In the genomic region with DNA sequence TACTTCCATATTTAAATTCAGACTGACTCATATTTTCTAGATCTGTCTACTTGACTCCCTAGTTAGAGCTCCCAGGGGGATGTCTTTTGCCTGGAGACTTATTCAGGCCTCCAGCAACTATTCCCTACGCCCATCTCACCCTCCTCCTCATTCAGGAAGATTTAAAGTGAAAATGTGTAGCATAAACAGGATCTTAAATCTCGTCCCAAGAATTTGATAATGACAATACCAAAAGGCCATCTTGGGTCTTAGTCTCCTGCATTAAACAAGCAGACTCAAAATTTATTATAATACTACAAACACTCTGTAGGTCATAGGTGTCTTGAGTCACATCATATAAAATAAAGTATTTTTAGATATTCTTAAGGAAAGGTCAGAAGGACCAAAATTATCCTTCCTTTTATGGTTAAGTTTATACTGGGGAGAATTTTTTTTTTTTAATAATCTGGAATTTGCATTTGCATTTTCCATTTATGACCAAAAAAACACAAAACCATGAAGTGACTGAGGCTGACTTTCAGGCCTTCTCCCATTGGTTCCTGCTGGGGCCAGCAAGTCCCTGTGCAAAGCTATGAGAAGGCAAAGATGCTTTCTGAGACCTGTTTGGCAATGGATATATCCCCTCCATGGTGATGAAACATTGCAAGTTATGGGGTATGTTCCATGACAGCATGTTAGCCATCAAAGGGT, we compare ENCODE assay signal across 20 cellular contexts.
"Had no signal": no experiment of that assay in that cellular context is flagged by ENCODE, and none has a peak within 500 bp of the region (broad histone marks: within the 10 kb centered on the region; RNA-seq: fewer than 3 reads in every experiment).

No MANE protein-coding gene starts in this region.

- DNase-seq: activated CD4-positive, alpha-beta T cell treated with anti-CD3 and anti-CD28 coated beads, Interleukin-2, amount 50 U/mL, for 4 hours; activated naive CD4-positive, alpha-beta T cell; activated naive CD8-positive, alpha-beta T cell treated with anti-CD3 and anti-CD28 coated beads, Interleukin-2, amount 10 ng/mL, durations not matched to agents 7 days and 5 days; amygdala; central memory CD4-positive, alpha-beta T cell; colonic mucosa; endodermal cell; foreskin melanocyte; glutamatergic neuron; left lung; naive thymus-derived CD8-positive, alpha-beta T cell; right lobe of liver; stimulated activated CD4-positive, alpha-beta T cell treated with anti-CD3 and anti-CD28 coated beads, Interleukin-4, amount 100 ng/mL, for 24 hours; stomach had no signal

- H3K79me2 ChIP-seq: parathyroid adenoma had no signal

- H3K4me3 Mint-ChIP-seq: activated naive CD8-positive, alpha-beta T cell treated with anti-CD3 and anti-CD28 coated beads, Interleukin-2, amount 10 ng/mL, durations not matched to agents 7 days and 5 days; brain; endodermal cell; memory B cell; naive thymus-derived CD8-positive, alpha-beta T cell; stimulated activated effector memory CD8-positive, alpha-beta T cell treated with anti-CD3 and anti-CD28 coated beads, Interleukin-12 subunit alpha, Interleukin-12 subunit beta, amount 100 ng/mL, for 72 hours; T-helper 2 cell treated with Interferon-gamma antibody and Interleukin-4, amounts not matched to agents 5 μg/mL and 100 μg/mL, for 36 hours; type B pancreatic cell had no signal

- H3K9ac ChIP-seq: parathyroid adenoma had no signal

- H3K27me3 ChIP-seq: colonic mucosa, left lung, right lobe of liver, stomach had no signal

- H3K27me3 Mint-ChIP-seq: activated naive CD8-positive, alpha-beta T cell treated with anti-CD3 and anti-CD28 coated beads, Interleukin-2, amount 10 ng/mL, durations not matched to agents 7 days and 5 days; naive thymus-derived CD8-positive, alpha-beta T cell; type B pancreatic cell had no signal

- H3K9me3 Mint-ChIP-seq: activated naive CD8-positive, alpha-beta T cell treated with anti-CD3 and anti-CD28 coated beads, Interleukin-2, amount 10 ng/mL, durations not matched to agents 7 days and 5 days; endodermal cell; memory B cell; naive thymus-derived CD8-positive, alpha-beta T cell; stimulated activated effector memory CD8-positive, alpha-beta T cell treated with anti-CD3 and anti-CD28 coated beads, Interleukin-12 subunit alpha, Interleukin-12 subunit beta, amount 100 ng/mL, for 72 hours; T-helper 2 cell treated with Interferon-gamma antibody and Interleukin-4, amounts not matched to agents 5 μg/mL and 100 μg/mL, for 36 hours; type B pancreatic cell had no signal

- H2AFZ ChIP-seq: parathyroid adenoma had no signal

- ATAC-seq: left lung; naive thymus-derived CD8-positive, alpha-beta T cell; right lobe of liver; stimulated activated effector memory CD8-positive, alpha-beta T cell treated with anti-CD3 and anti-CD28 coated beads, Interleukin-12 subunit alpha, Interleukin-12 subunit beta, amount 100 ng/mL, for 72 hours had no signal

- H3K27ac ChIP-seq: colonic mucosa, left lung, parathyroid adenoma, right lobe of liver had no signal

- H3K4me1 Mint-ChIP-seq: activated naive CD8-positive, alpha-beta T cell treated with anti-CD3 and anti-CD28 coated beads, Interleukin-2, amount 10 ng/mL, durations not matched to agents 7 days and 5 days; memory B cell; naive thymus-derived CD8-positive, alpha-beta T cell; stimulated activated effector memory CD8-positive, alpha-beta T cell treated with anti-CD3 and anti-CD28 coated beads, Interleukin-12 subunit alpha, Interleukin-12 subunit beta, amount 100 ng/mL, for 72 hours had no signal

- H3K4me3 ChIP-seq: colonic mucosa, left lung, right lobe of liver, stomach had no signal

- H3K4me1 ChIP-seq: colonic mucosa, left lung, parathyroid adenoma, right lobe of liver had no signal

- H3K36me3 Mint-ChIP-seq: activated naive CD8-positive, alpha-beta T cell treated with anti-CD3 and anti-CD28 coated beads, Interleukin-2, amount 10 ng/mL, durations not matched to agents 7 days and 5 days; brain; memory B cell; naive thymus-derived CD8-positive, alpha-beta T cell; stimulated activated effector memory CD8-positive, alpha-beta T cell treated with anti-CD3 and anti-CD28 coated beads, Interleukin-12 subunit alpha, Interleukin-12 subunit beta, amount 100 ng/mL, for 72 hours; type B pancreatic cell had no signal

- H3K36me3 ChIP-seq: colonic mucosa, left lung, right lobe of liver, stomach had no signal

- H3K9me3 ChIP-seq: colonic mucosa, left lung, right lobe of liver, stomach had no signal

- H3K27ac Mint-ChIP-seq: activated naive CD8-positive, alpha-beta T cell treated with anti-CD3 and anti-CD28 coated beads, Interleukin-2, amount 10 ng/mL, durations not matched to agents 7 days and 5 days; brain; endodermal cell; memory B cell; stimulated activated effector memory CD8-positive, alpha-beta T cell treated with anti-CD3 and anti-CD28 coated beads, Interleukin-12 subunit alpha, Interleukin-12 subunit beta, amount 100 ng/mL, for 72 hours; T-helper 2 cell treated with Interferon-gamma antibody and Interleukin-4, amounts not matched to agents 5 μg/mL and 100 μg/mL, for 36 hours; type B pancreatic cell had no signal
